11 cellular contexts compared by ENCODE assay signal in genomic region chr22:40953446-40953845, GRCh38. TPM values are rescaled to one million over a fixed set of nuclear protein-coding genes. Genes with fewer than 3 reads are reported as not detected.
DNase-seq lines count a peak whose midpoint lies in the region; TF ChIP-seq lines count a peak whose summit lies in the region.
"Had no signal": no experiment of that assay in that cellular context is flagged by ENCODE, and none has a peak within 500 bp of the region (broad histone marks: within the 10 kb centered on the region; RNA-seq: fewer than 3 reads in every experiment).

No MANE protein-coding gene starts in this region.

- no peaks in the 10 kb centered on the region for H4K20me1 ChIP-seq in osteoblast (ENCODE audit: insufficient read depth, low read length)

- peaks cover 70% of the 10 kb centered on the region for H3K79me2 ChIP-seq in osteoblast (ENCODE audit: insufficient read depth, low read length)

- H3K27me3 Mint-ChIP-seq in T-helper 1 cell treated with Interleukin-12 subunit alpha and Interleukin-12 subunit beta and Interleukin-4 antibody, amounts not matched to agents 30 μg/mL and 1 μg/mL, for 36 hours (ENCODE audit: low read depth) = no peaks in the 10 kb centered on the region
- H3K27me3 Mint-ChIP-seq in chondrocyte (ENCODE audit: low read depth) = no peaks in the 10 kb centered on the region

- no peak overlapping the region for H3K4me3 ChIP-seq in NT2/D1 (ENCODE audit: insufficient read length, low read depth)
- no peak overlapping the region for H3K4me3 ChIP-seq in osteoblast (ENCODE audit: insufficient read depth, low read length)
- H3K4me3 ChIP-seq: thyroid gland had no signal

- H3K9ac ChIP-seq in NT2/D1 (ENCODE audit: insufficient read length, low read depth) = peak overlapping the region; percentile 10

- no peak for TF ChIP-seq CTCF in chondrocyte (IDR thresholded peaks at IDR 0.05)
- no peak for TF ChIP-seq CTCF in osteoblast (IDR thresholded peaks at IDR 0.05; ENCODE audit: extremely low read depth, low read depth, low read length)

- H3K36me3 ChIP-seq in NT2/D1 (ENCODE audit: insufficient read depth, insufficient read length, low read length) (peaks cover 29% of the 10 kb centered on the region), osteoblast (ENCODE audit: insufficient read depth, low read length) (peaks cover 33% of the 10 kb centered on the region)

- peak overlapping the region; percentile 41 for H3K4me3 Mint-ChIP-seq in T-helper 1 cell treated with Interleukin-12 subunit alpha and Interleukin-12 subunit beta and Interleukin-4 antibody, amounts not matched to agents 30 μg/mL and 1 μg/mL, for 36 hours
- H3K4me3 Mint-ChIP-seq in chondrocyte (ENCODE audit: unreplicated experiment) = no peak overlapping the region

- no peak overlapping the region for H3K27ac ChIP-seq in osteoblast (ENCODE audit: low read depth, low read length)
- H3K27ac ChIP-seq: thyroid gland had no signal

- no peaks in the 10 kb centered on the region for H3K27me3 ChIP-seq in NT2/D1 (ENCODE audit: insufficient read depth, insufficient read length)
- no peaks in the 10 kb centered on the region for H3K27me3 ChIP-seq in osteoblast (ENCODE audit: insufficient read depth, low read length)
- H3K27me3 ChIP-seq: thyroid gland had no signal

- H2AFZ ChIP-seq in osteoblast (ENCODE audit: low read length) = no peak overlapping the region

- H3K9me3 ChIP-seq in NT2/D1 (ENCODE audit: insufficient read depth, low read length) (no peaks in the 10 kb centered on the region), osteoblast (ENCODE audit: low read depth, low read length) (no peaks in the 10 kb centered on the region)
- H3K9me3 ChIP-seq: thyroid gland had no signal

- peaks cover 35% of the 10 kb centered on the region for H3K4me1 Mint-ChIP-seq in T-helper 1 cell treated with Interleukin-12 subunit alpha and Interleukin-12 subunit beta and Interleukin-4 antibody, amounts not matched to agents 30 μg/mL and 1 μg/mL, for 36 hours (ENCODE audit: low read depth)
- peaks cover 36% of the 10 kb centered on the region for H3K4me1 Mint-ChIP-seq in chondrocyte (ENCODE audit: low read depth)

- peak overlapping the region; percentile 0 for H3K4me2 ChIP-seq in osteoblast (ENCODE audit: insufficient read depth, low read length)

- no peaks in the 10 kb centered on the region for H3K9me3 Mint-ChIP-seq in T-helper 1 cell treated with Interleukin-12 subunit alpha and Interleukin-12 subunit beta and Interleukin-4 antibody, amounts not matched to agents 30 μg/mL and 1 μg/mL, for 36 hours
- no peaks in the 10 kb centered on the region for H3K9me3 Mint-ChIP-seq in chondrocyte (ENCODE audit: low read depth)

- DNase-seq in T-helper 1 cell (no peak), NT2/D1 (ENCODE audit: low read depth, low spot score) (no peak), chondrocyte (ENCODE audit: low spot score) (no peak), osteoblast (ENCODE audit: insufficient read length, low spot score, missing footprints) (no peak), cortex of kidney (lab: John Stamatoyannopoulos, UW) (no peak)
- DNase-seq in stimulated activated CD4-positive, alpha-beta T cell treated with anti-CD3 and anti-CD28 coated beads, Interleukin-2, amount 100 ng/mL, for 24 hours = no peak
- no peak for DNase-seq in effector CD4-positive, alpha-beta T cell
- DNase-seq: amygdala; stimulated activated CD4-positive, alpha-beta T cell treated with anti-CD3 and anti-CD28 coated beads, Interleukin-1b, Interleukin-23, amount 100 ng/mL, for 48 hours; thyroid gland had no signal

- no peaks in the 10 kb centered on the region for H3K4me1 ChIP-seq in NT2/D1 (ENCODE audit: insufficient read depth, insufficient read length)
- H3K4me1 ChIP-seq in osteoblast (ENCODE audit: insufficient read depth, low read length) = peaks cover 17% of the 10 kb centered on the region

- peaks cover 25% of the 10 kb centered on the region for H3K36me3 Mint-ChIP-seq in T-helper 1 cell treated with Interleukin-12 subunit alpha and Interleukin-12 subunit beta and Interleukin-4 antibody, amounts not matched to agents 30 μg/mL and 1 μg/mL, for 36 hours (ENCODE audit: low read depth)
- H3K36me3 Mint-ChIP-seq in chondrocyte (ENCODE audit: low read depth) = peaks cover 12% of the 10 kb centered on the region

- peak overlapping the region; percentile 28 for H3K27ac Mint-ChIP-seq in T-helper 1 cell treated with Interleukin-12 subunit alpha and Interleukin-12 subunit beta and Interleukin-4 antibody, amounts not matched to agents 30 μg/mL and 1 μg/mL, for 36 hours
- peak overlapping the region; percentile 37 for H3K27ac Mint-ChIP-seq in chondrocyte (ENCODE audit: unreplicated experiment)

RNA-seq across cellular contexts. Expression of gene RBX1, which starts 2.3 kb away (rescaled TPM):
- total RNA-seq in chondrocyte (54.8 to 64.3 TPM (median 57.7 TPM) in 3 replicates), osteoblast (28.2 and 38.3 TPM in 2 replicates)
